22 cellular contexts compared by ENCODE assay signal in the genomic region with DNA sequence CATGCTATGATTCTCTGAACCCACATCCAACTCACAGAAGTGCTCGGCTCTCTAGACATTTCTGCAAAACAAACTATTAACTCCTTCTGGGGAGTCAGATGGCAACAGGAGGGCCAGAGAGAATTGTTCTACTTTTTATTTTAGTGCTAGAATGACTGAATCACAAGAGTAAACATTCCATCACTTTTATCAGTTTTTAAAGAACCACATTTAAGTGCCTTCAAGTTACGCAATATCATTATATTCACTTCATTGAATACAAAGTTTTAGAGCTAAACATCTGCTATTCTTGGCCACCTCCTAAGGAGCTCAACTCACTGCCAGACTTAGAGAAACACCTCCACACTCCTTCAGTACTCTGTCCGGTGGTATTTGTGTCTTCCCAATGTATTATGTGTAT. TPM values are rescaled to one million over a fixed set of nuclear protein-coding genes. Genes with fewer than 3 reads are reported as not detected.
A peak's percentile ranks its signal among the peaks of the same experiment; 100 is the strongest.
DNase-seq lines count a peak whose midpoint lies in the region; ATAC-seq and TF ChIP-seq lines count a peak whose summit lies in the region.
"Had no signal": no experiment of that assay in that cellular context is flagged by ENCODE, and none has a peak within 500 bp of the region (broad histone marks: within the 10 kb centered on the region; RNA-seq: fewer than 3 reads in every experiment).

No MANE protein-coding gene starts in this region.

- H4K20me1 ChIP-seq in PC-3 (ENCODE audit: low read length), result no peaks in the 10 kb centered on the region

- intact Hi-C loops in PC-3 (cut with micrococcal nuclease), result no loop called here

- POLR2A ChIA-PET in PC-3 (lab: Charles Lee; ENCODE audit: unreplicated experiment), result no interaction called here

- H3K9me2 ChIP-seq in PC-3 (replicated peaks; ENCODE audit: low read length), result no peaks in the 10 kb centered on the region

- no peaks in the 10 kb centered on the region for H3K27me3 ChIP-seq in PC-3 (ENCODE audit: low read length)
- H3K27me3 ChIP-seq: foreskin keratinocyte, Peyer's patch had no signal

- H3K4me2 ChIP-seq in PC-3 (ENCODE audit: low read length), result no peak overlapping the region

- TF ChIP-seq CTCF in PC-3 (conservative IDR thresholded peaks at IDR 0.05; ENCODE audit: low read depth, low read length), result no peak
- no peak for TF ChIP-seq CTCF in choroid plexus epithelial cell (conservative IDR thresholded peaks at IDR 0.05; ENCODE audit: low read depth, low read length)

- no peaks in the 10 kb centered on the region for H3K79me2 ChIP-seq in PC-3 (ENCODE audit: low read length)

- DNase-seq in H4 (ENCODE audit: low spot score) (peak; percentile 31), PC-3 (peak; percentile 68), choroid plexus epithelial cell (ENCODE audit: low read depth) (peak; percentile 82), renal cortical epithelial cell (ENCODE audit: low read depth) (peak; percentile 82), NCI-H1105 (lab: John Stamatoyannopoulos, UW) (no peak), NCI-H187 treated with DMSO at 0.1 percent for 48 hours (lab: John Stamatoyannopoulos, UW) (no peak)
- no peak for DNase-seq in activated effector memory CD4-positive, alpha-beta T cell treated with anti-CD3 and anti-CD28 coated beads, Interleukin-2, amount 50 U/mL, for 16 hours
- DNase-seq: activated CD4-positive, alpha-beta T cell treated with anti-CD3 and anti-CD28 coated beads for 4 hours; activated naive CD4-positive, alpha-beta T cell treated with Interleukin-2 at 50 U/mL for 16 hours; activated T-cell treated with anti-CD3 and anti-CD28 coated beads, Interleukin-2, amount 50 U/mL, for 24 hours; amygdala; CD4-positive, alpha-beta T cell; DMS 273 treated with DMSO at 0.1 percent for 48 hours; foreskin keratinocyte; left ventricle myocardium inferior; natural killer cell; NCI-H2081 treated with DMSO at 0.1 percent for 48 hours; NCI-H510A treated with DMSO at 0.1 percent for 48 hours; NK-92 treated with Interleukin-12 subunit alpha and Interleukin-12 subunit beta, amount 100 ng/mL, for 24 hours; Peyer's patch; stimulated activated CD4-positive, alpha-beta T cell treated with anti-CD3 and anti-CD28 coated beads, Interleukin-4, amount 100 ng/mL, for 4 hours; stimulated activated naive CD4-positive, alpha-beta T cell treated with Interleukin-2 at 50 U/mL for 16 hours had no signal

- peaks cover 5% of the 10 kb centered on the region; the same call in 1 of the 2 replicates for H3K4me1 ChIP-seq in PC-3 (ENCODE audit: insufficient read depth, low read length)
- H3K4me1 ChIP-seq: left ventricle myocardium inferior had no signal

- H2AFZ ChIP-seq in PC-3 (ENCODE audit: low read length), result no peak overlapping the region

- no peaks in the 10 kb centered on the region for H3K36me3 ChIP-seq in PC-3 (ENCODE audit: low read depth, low read length)
- H3K36me3 ChIP-seq: left ventricle myocardium inferior, Peyer's patch had no signal

- no peaks in the 10 kb centered on the region for H3K9me3 ChIP-seq in PC-3 (ENCODE audit: low read length)
- H3K9me3 ChIP-seq: left ventricle myocardium inferior, Peyer's patch had no signal

- no peak overlapping the region for H3K4me3 ChIP-seq in PC-3 (ENCODE audit: low read length)
- H3K4me3 ChIP-seq in choroid plexus epithelial cell (ENCODE audit: low read depth, low read length), result no peak overlapping the region
- H3K4me3 ChIP-seq: left ventricle myocardium inferior, Peyer's patch had no signal

- BruUV-seq in PC-3 (replicated peaks; lab: Mats Ljungman, UMichigan), result no TSS peak

- H3K27ac ChIP-seq in PC-3 (ENCODE audit: low read length), result no peak overlapping the region
- H3K27ac ChIP-seq: foreskin keratinocyte, left ventricle myocardium inferior, Peyer's patch had no signal

- CTCF ChIA-PET in PC-3 (lab: Charles Lee), result no interaction called here

- no peaks in the 10 kb centered on the region for H3F3A ChIP-seq in PC-3 (ENCODE audit: low read length, unreplicated experiment)

- H3K9ac ChIP-seq in PC-3 (ENCODE audit: low read length), result no peak overlapping the region

- peak; percentile 93 for ATAC-seq in PC-3
- ATAC-seq: foreskin keratinocyte, natural killer cell had no signal

RNA-seq across cellular contexts. Expression of a gene that starts 22.4 kb away (rescaled TPM):
- 6.7 and 9.6 TPM in 2 replicates for total RNA-seq in H4 (2014; rRNA removed; shearing (Covaris generic))
- total RNA-seq in PC-3 (2014; rRNA removed) (1.4 and 2.4 TPM in 2 replicates), renal cortical epithelial cell (6.4 and 6.9 TPM in 2 replicates)

Comparison
In these comparisons a context has a peak if more than half of its experiments do, and no peak if none do; other contexts are left out.
1. DNase-seq: peak in H4 (single experiment), PC-3 (single experiment), choroid plexus epithelial cell (single experiment) and renal cortical epithelial cell (single experiment); none in activated effector memory CD4-positive, alpha-beta T cell treated with anti-CD3 and anti-CD28 coated beads, Interleukin-2, amount 50 U/mL, for 16 hours (single experiment), NCI-H1105 (single experiment) and NCI-H187 treated with DMSO at 0.1 percent for 48 hours (single experiment).